ENCODE assay signal across 8 cellular contexts in genomic region chr3:9399746-9400145, GRCh38. TPM values are rescaled to one million over a fixed set of nuclear protein-coding genes. Genes with fewer than 3 reads are reported as not detected.
DNase-seq lines count a peak whose midpoint lies in the region; ATAC-seq, FAIRE-seq and TF ChIP-seq lines count a peak whose summit lies in the region.

No MANE protein-coding gene starts in this region.

- peaks cover 85% of the 10 kb centered on the region for H3K79me2 ChIP-seq in fibroblast of lung (ENCODE audit: control insufficient read depth, insufficient read depth, low read length)

- H2AFZ ChIP-seq in fibroblast of lung (ENCODE audit: low read length) = no peak overlapping the region

- H3K27ac ChIP-seq in fibroblast of lung (ENCODE audit: insufficient read depth, low read length) = peak overlapping the region; percentile 99

- peaks cover 17 to 25% of the 10 kb centered on the region in 2 donors for H3K36me3 Mint-ChIP-seq in activated T-cell treated with anti-CD3 and anti-CD28 coated beads, Interleukin-2, amount 50 U/mL, for 72 hours (ENCODE audit: insufficient read depth in 2 of 2)

- FAIRE-seq in urothelium cell line (lab: Jason Lieb, UNC) = no peak

- no peaks in the 10 kb centered on the region for H3K36me3 ChIP-seq in fibroblast of lung (ENCODE audit: control insufficient read depth, insufficient read depth, low read length)
- no peaks in the 10 kb centered on the region for H3K36me3 ChIP-seq in mucosa of stomach (ENCODE audit: control insufficient read depth, insufficient read depth, low read length)

- H3K27me3 Mint-ChIP-seq in activated T-cell treated with anti-CD3 and anti-CD28 coated beads, Interleukin-2, amount 50 U/mL, for 72 hours (ENCODE audit: low read depth) = no peaks in the 10 kb centered on the region

- DNase-seq in activated T-cell treated with anti-CD3 and anti-CD28 coated beads, Interleukin-2, amount 50 U/mL, for 72 hours = peak in 1 of 2 donors; percentile 10
- DNase-seq in activated T-cell treated with anti-CD3 and anti-CD28 coated beads, Interleukin-2, amount 50 U/mL, for 1 hour = no peak
- peak; percentile 96 for DNase-seq in NCI-H2029 (lab: John Stamatoyannopoulos, UW)
- peak; percentile 50 for DNase-seq in UCSD-AML1 (lab: John Stamatoyannopoulos, UW; ENCODE audit: unreplicated experiment)
- DNase-seq in fibroblast of lung (ENCODE audit: low read depth in 2 of 2) = peak; percentile 93 to 97
- DNase-seq in urothelium cell line (ENCODE audit: low spot score) = peak; percentile 53

- H3K27ac Mint-ChIP-seq in activated T-cell treated with anti-CD3 and anti-CD28 coated beads, Interleukin-2, amount 50 U/mL, for 72 hours = peak overlapping the region; percentile 88

- H3K9me3 ChIP-seq in fibroblast of lung (ENCODE audit: control insufficient read depth, insufficient read depth, low read depth, low read length) (no peaks in the 10 kb centered on the region), mucosa of stomach (ENCODE audit: control insufficient read depth, low read length) (no peaks in the 10 kb centered on the region)

- H3K4me3 ChIP-seq in fibroblast of lung (replicated peaks in 1 of 4; ENCODE audit: control extremely low read depth in 1 of 4, insufficient read depth in 1 of 4, low read depth in 3 of 4, low read length in 4 of 4) (peak overlapping the region; percentile 96 to 99 (median 98)), mucosa of stomach (ENCODE audit: low read length) (peak overlapping the region; percentile 99)

- ATAC-seq in activated T-cell treated with anti-CD3 and anti-CD28 coated beads, Interleukin-2, amount 50 U/mL, for 72 hours (replicated peaks in 1 of 2) = no peak
- ATAC-seq in HG03095 (IDR thresholded peaks at IDR 0.05; ENCODE audit: unreplicated experiment) = no peak

- H4K20me1 ChIP-seq in fibroblast of lung (ENCODE audit: control insufficient read depth, extremely low read depth, insufficient read depth, low read length) = peaks cover 16% of the 10 kb centered on the region

- H3K9me3 Mint-ChIP-seq in activated T-cell treated with anti-CD3 and anti-CD28 coated beads, Interleukin-2, amount 50 U/mL, for 72 hours = no peaks in the 10 kb centered on the region

- H3K4me1 ChIP-seq in fibroblast of lung (ENCODE audit: control insufficient read depth, extremely low read depth, insufficient read depth, low read length) (peaks cover 13% of the 10 kb centered on the region), mucosa of stomach (ENCODE audit: control insufficient read depth, insufficient read depth, low read length) (peaks cover 60% of the 10 kb centered on the region)

- peaks cover 60% of the 10 kb centered on the region for H3K4me1 Mint-ChIP-seq in activated T-cell treated with anti-CD3 and anti-CD28 coated beads, Interleukin-2, amount 50 U/mL, for 72 hours (ENCODE audit: low read depth)

- TF ChIP-seq CTCF in fibroblast of lung (conservative IDR thresholded peaks at IDR 0.05 in 1 of 2, IDR thresholded peaks at IDR 0.05 in 1 of 2; ENCODE audit: low read depth in 1 of 2, low read length in 2 of 2) = peak; percentile 16 to 30

- peak overlapping the region; percentile 93 to 98 for H3K4me3 Mint-ChIP-seq in activated T-cell treated with anti-CD3 and anti-CD28 coated beads, Interleukin-2, amount 50 U/mL, for 72 hours

- H3K9ac ChIP-seq in fibroblast of lung (ENCODE audit: insufficient read depth, low read length) (peak overlapping the region; percentile 99), mucosa of stomach (ENCODE audit: low read length) (peak overlapping the region; percentile 99)

- peak overlapping the region; percentile 90 for H3K4me2 ChIP-seq in fibroblast of lung (ENCODE audit: extremely low read depth, insufficient read depth, low read length)

- H3K27me3 ChIP-seq in fibroblast of lung (ENCODE audit: control insufficient read depth, insufficient read depth, low read length) = no peaks in the 10 kb centered on the region
- no peaks in the 10 kb centered on the region for H3K27me3 ChIP-seq in mucosa of stomach (ENCODE audit: control insufficient read depth, insufficient read depth, low read length)

RNA-seq across cellular contexts. Expression of gene SETD5, which starts 2.3 kb away (rescaled TPM):
- 100 to 1,000 TPM; 158 to 173 TPM for total RNA-seq in activated T-cell treated with anti-CD3 and anti-CD28 coated beads, Interleukin-2, amount 50 U/mL, for 72 hours
- 29.8 and 53.7 TPM in 2 replicates for total RNA-seq in fibroblast of lung
- 39.5 and 62.5 TPM in 2 replicates for polyA plus RNA-seq in fibroblast of lung
- 26.6 and 49.8 TPM in 2 replicates for polyA plus RNA-seq in fibroblast of lung (2012)
- 75.8 and 88.6 TPM in 2 replicates for polyA minus RNA-seq in fibroblast of lung (ENCODE audit: low replicate concordance)

RNA-seq across cellular contexts. Expression of gene THUMPD3, which starts 36.9 kb away (rescaled TPM):
- 10 to 100 TPM; 56.0 to 65.5 TPM for total RNA-seq in activated T-cell treated with anti-CD3 and anti-CD28 coated beads, Interleukin-2, amount 50 U/mL, for 72 hours
- total RNA-seq in fibroblast of lung = 59.9 and 68.3 TPM in 2 replicates
- polyA plus RNA-seq in fibroblast of lung = 48.9 and 57.8 TPM in 2 replicates
- polyA plus RNA-seq in fibroblast of lung (2012) = 40.5 and 46.6 TPM in 2 replicates
- polyA minus RNA-seq in fibroblast of lung (ENCODE audit: low replicate concordance) = 15.4 and 32.2 TPM in 2 replicates
